Comparison of ENCODE assay signal across 9 cellular contexts in the genomic region with DNA sequence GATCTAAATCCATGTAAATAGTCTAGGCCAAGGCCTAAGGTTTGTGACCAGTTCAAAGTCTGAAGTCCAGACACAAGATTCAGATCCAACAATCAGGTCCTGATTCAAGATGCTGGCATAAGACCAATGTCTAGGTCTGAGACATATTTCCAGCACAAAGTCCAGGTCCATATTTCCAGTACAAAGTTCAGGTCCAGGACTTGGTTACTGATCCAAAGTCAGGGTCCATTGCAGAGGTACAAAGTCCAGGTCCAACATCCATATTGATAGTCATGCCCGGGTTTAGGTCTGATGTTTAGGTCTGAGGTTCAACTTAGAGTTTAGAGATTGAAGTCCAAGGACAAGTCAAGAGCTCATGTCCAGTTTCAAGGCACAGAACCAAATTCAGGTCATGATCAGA. TPM values are rescaled to one million over a fixed set of nuclear protein-coding genes. Genes with fewer than 3 reads are reported as not detected.
"Had no signal": no experiment of that assay in that cellular context is flagged by ENCODE, and none has a peak within 500 bp of the region (broad histone marks: within the 10 kb centered on the region; RNA-seq: fewer than 3 reads in every experiment).

No MANE protein-coding gene starts in this region.

- DNase-seq: IMR-90, KBM-7, KG1 had no signal

- ATAC-seq: K562 had no signal

- H3K27ac ChIP-seq: HL-60 had no signal

- FAIRE-seq: HTR-8/SVneo, K562 had no signal

- H3K4me3 ChIP-seq: K562 had no signal

RNA-seq across cellular contexts. Expression of a gene that starts 39.4 kb away (rescaled TPM):
- total RNA-seq: HT1080, IMR-90 had no signal
- polyA plus RNA-seq: IMR-90 had no signal

RNA-seq across cellular contexts. Expression of a gene that starts 52.7 kb away (rescaled TPM):
- total RNA-seq: HT-29, HT1080, IMR-90, K562 had no signal
- polyA plus RNA-seq: IgD-negative memory B cell, IMR-90, K562 had no signal
